ENCODE assay signal across 8 cellular contexts in genomic region chr1:26541816-26542711, GRCh38. TPM values are rescaled to one million over a fixed set of nuclear protein-coding genes. Genes with fewer than 3 reads are reported as not detected.
A peak's percentile ranks its signal among the peaks of the same experiment; 100 is the strongest.
DNase-seq lines count a peak whose midpoint lies in the region; ATAC-seq, FAIRE-seq and TF ChIP-seq lines count a peak whose summit lies in the region.

No MANE protein-coding gene starts in this region.

- H3K9ac ChIP-seq in endodermal cell (ENCODE audit: extremely low read depth, low read length, poor library complexity, severe bottlenecking) (no peak overlapping the region), muscle layer of colon (ENCODE audit: low read length) (no peak overlapping the region)

- H3K4me3 Mint-ChIP-seq in activated CD8-positive, alpha-beta T cell treated with anti-CD3 and anti-CD28 coated beads, Interleukin-2, amount 10 ng/mL, durations not matched to agents 7 days and 5 days: peak overlapping the region; percentile 85
- no peak overlapping the region for H3K4me3 Mint-ChIP-seq in endodermal cell

- no peaks in the 10 kb centered on the region for H3K27me3 ChIP-seq in endodermal cell (ENCODE audit: control insufficient read depth, insufficient read depth, low read length, poor library complexity, severe bottlenecking)
- no peaks in the 10 kb centered on the region for H3K27me3 ChIP-seq in muscle layer of colon (ENCODE audit: control insufficient read depth in 1 of 2, insufficient read depth in 2 of 2, low read length in 2 of 2)

- H3K4me3 ChIP-seq in HEK293 (ENCODE audit: low read depth, low read length): no peak overlapping the region
- peak overlapping the region; percentile 53 for H3K4me3 ChIP-seq in NB4 (ENCODE audit: low read depth, low read length)
- H3K4me3 ChIP-seq in endodermal cell (ENCODE audit: low read length): no peak overlapping the region
- no peak overlapping the region for H3K4me3 ChIP-seq in muscle layer of colon (ENCODE audit: low read depth in 1 of 2, low read length in 2 of 2)

- DNase-seq in GM12891 (ENCODE audit: insufficient read length, low spot score): peak; percentile 78
- peak; percentile 99 for DNase-seq in NB4 (ENCODE audit: low read depth)
- DNase-seq in activated CD8-positive, alpha-beta T cell treated with anti-CD3 and anti-CD28 coated beads, Interleukin-2, amount 10 ng/mL, durations not matched to agents 7 days and 5 days: peak; percentile 92
- peak; percentile 91 for DNase-seq in endodermal cell
- DNase-seq in stimulated activated naive CD4-positive, alpha-beta T cell (lab: John Stamatoyannopoulos, UW): peak; percentile 8 to 65 (median 54)
- DNase-seq in NCI-H526 treated with DMSO at 0.1 percent for 48 hours (lab: John Stamatoyannopoulos, UW): no peak

- POLR2A ChIA-PET in HEK293 (lab: Yijun Ruan, JAX): interaction anchor here (0.6 to 1.2 kb wide), 2 partner anchors 10 to 12 kb away, joined by 3 read pairs; partner anchors contain the start of gene RPS6KA1
- POLR2A ChIA-PET in activated CD8-positive, alpha-beta T cell treated with anti-CD3 and anti-CD28 coated beads, Interleukin-2, amount 10 ng/mL, durations not matched to agents 7 days and 5 days (lab: Charles Lee): interaction anchor here (0.6 to 2.4 kb wide), 10 partner anchors 10 to 682 kb away, joined by 3 to 23 read pairs (median 3); partner anchors contain the start of genes HMGN2, PIGV and RPS6KA1

- H3K27ac ChIP-seq in HEK293 (ENCODE audit: extremely low read depth, low read depth, low read length) (no peak overlapping the region), endodermal cell (ENCODE audit: low read depth, low read length) (peak overlapping the region; percentile 3), muscle layer of colon (ENCODE audit: low read depth, low read length) (peak overlapping the region; percentile 13)

- CTCF ChIA-PET in HEK293 (lab: Yijun Ruan, JAX): interaction anchor here (0.6 to 2.4 kb wide), 5 partner anchors 11 to 640 kb away, joined by 3 to 8 read pairs (median 3); no protein-coding TSS in a partner anchor
- CTCF ChIA-PET in activated CD8-positive, alpha-beta T cell treated with anti-CD3 and anti-CD28 coated beads, Interleukin-2, amount 10 ng/mL, durations not matched to agents 7 days and 5 days (lab: Charles Lee): interaction anchor here (0.9 to 6.4 kb wide), 15 partner anchors 10 to 646 kb away, joined by 3 to 92 read pairs (median 6); partner anchors contain the start of genes PIGV and RPS6KA1

- WGBS in endodermal cell (ENCODE audit: insufficient coverage in 1 of 2, insufficient read length in 1 of 2), 2 experiments: 57 to 68% methylated on average over 5 to 18 of the region's 18 CpGs

- H3K4me1 ChIP-seq in HEK293 (ENCODE audit: control insufficient read depth, insufficient read depth, low read length) (no peaks in the 10 kb centered on the region), endodermal cell (ENCODE audit: control insufficient read depth, insufficient read depth, low read length) (no peaks in the 10 kb centered on the region), muscle layer of colon (ENCODE audit: insufficient read depth, low read length) (peaks cover 5% of the 10 kb centered on the region)

- H3K9me3 ChIP-seq in HEK293 (ENCODE audit: control insufficient read depth, insufficient read depth, low read depth, low read length) (no peaks in the 10 kb centered on the region), endodermal cell (ENCODE audit: control insufficient read depth, low read length) (no peaks in the 10 kb centered on the region), muscle layer of colon (ENCODE audit: low read length) (no peaks in the 10 kb centered on the region)

- H3K36me3 ChIP-seq in HEK293 (ENCODE audit: control insufficient read depth in 2 of 2, insufficient read depth in 1 of 2, low read length in 2 of 2) (peaks cover 0 to 45% of the 10 kb centered on the region in 2 experiments; a peak in 1 of 3 replicates), endodermal cell (ENCODE audit: control insufficient read depth, insufficient read depth, low read length) (peaks cover 6% of the 10 kb centered on the region), muscle layer of colon (ENCODE audit: insufficient read depth, low read length) (no peaks in the 10 kb centered on the region)

- peaks cover 38% of the 10 kb centered on the region for H3K36me3 Mint-ChIP-seq in activated CD8-positive, alpha-beta T cell treated with anti-CD3 and anti-CD28 coated beads, Interleukin-2, amount 10 ng/mL, durations not matched to agents 7 days and 5 days (ENCODE audit: low read depth)
- H3K36me3 Mint-ChIP-seq in endodermal cell (ENCODE audit: low read depth): peaks cover 29% of the 10 kb centered on the region

- H3K27me3 Mint-ChIP-seq in activated CD8-positive, alpha-beta T cell treated with anti-CD3 and anti-CD28 coated beads, Interleukin-2, amount 10 ng/mL, durations not matched to agents 7 days and 5 days (ENCODE audit: low read depth): no peaks in the 10 kb centered on the region
- no peaks in the 10 kb centered on the region for H3K27me3 Mint-ChIP-seq in endodermal cell (ENCODE audit: insufficient read depth)

- H3K9me3 Mint-ChIP-seq in activated CD8-positive, alpha-beta T cell treated with anti-CD3 and anti-CD28 coated beads, Interleukin-2, amount 10 ng/mL, durations not matched to agents 7 days and 5 days (ENCODE audit: insufficient read depth): no peaks in the 10 kb centered on the region
- no peaks in the 10 kb centered on the region for H3K9me3 Mint-ChIP-seq in endodermal cell

- 0 out of 2 replicates have a peak, but pooled peaks have one; percentile 17 for TF ChIP-seq POLR2A in GM12891 (IDR thresholded peaks at IDR 0.05; ENCODE audit: low read depth, low read length)
- TF ChIP-seq POLR2A in NB4 (IDR thresholded peaks at IDR 0.05; ENCODE audit: extremely low read depth, insufficient read length): peak; percentile 10

- FAIRE-seq in GM12891 (lab: Jason Lieb, UNC): peak; percentile 98

- ATAC-seq in activated CD8-positive, alpha-beta T cell treated with anti-CD3 and anti-CD28 coated beads, Interleukin-2, amount 10 ng/mL, durations not matched to agents 7 days and 5 days: peak; percentile 74

- peak; percentile 56; the same call in 1 of the 2 replicates for TF ChIP-seq CTCF in HEK293 (tag by site-specific recombination; IDR thresholded peaks at IDR 0.05)
- peak; percentile 51 for TF ChIP-seq CTCF in NB4 (IDR thresholded peaks at IDR 0.05; ENCODE audit: low read depth, low read length)
- TF ChIP-seq CTCF in endodermal cell (conservative IDR thresholded peaks at IDR 0.05): peak; percentile 77

- H3K4me1 Mint-ChIP-seq in activated CD8-positive, alpha-beta T cell treated with anti-CD3 and anti-CD28 coated beads, Interleukin-2, amount 10 ng/mL, durations not matched to agents 7 days and 5 days (ENCODE audit: low read depth): peaks cover 93% of the 10 kb centered on the region
- H3K4me1 Mint-ChIP-seq in endodermal cell: peaks cover 7% of the 10 kb centered on the region

- H3K27ac Mint-ChIP-seq in activated CD8-positive, alpha-beta T cell treated with anti-CD3 and anti-CD28 coated beads, Interleukin-2, amount 10 ng/mL, durations not matched to agents 7 days and 5 days: peak overlapping the region; percentile 99
- H3K27ac Mint-ChIP-seq in endodermal cell: peak overlapping the region; percentile 68

TF ChIP-seq in GM12891, 5 proteins besides CTCF, POLR2A, EP300 and RAD21:
- TF ChIP-seq SPI1 (IDR thresholded peaks at IDR 0.05; ENCODE audit: low read depth, low read length) (peak; percentile 98), TAF1 (IDR thresholded peaks at IDR 0.05; ENCODE audit: low read depth, low read length) (peak; percentile 57; the same call in 1 of the 2 replicates), POLR2AphosphoS5 (IDR thresholded peaks at IDR 0.05; ENCODE audit: low read depth, low read length) (no peak)

TF ChIP-seq in HEK293, 187 proteins besides CTCF, POLR2A, EP300 and RAD21 (continues in another document):
- TF ChIP-seq ZNF521 (tag by site-specific recombination; IDR thresholded peaks at IDR 0.05): no peak
- TF ChIP-seq, protein P1, sequence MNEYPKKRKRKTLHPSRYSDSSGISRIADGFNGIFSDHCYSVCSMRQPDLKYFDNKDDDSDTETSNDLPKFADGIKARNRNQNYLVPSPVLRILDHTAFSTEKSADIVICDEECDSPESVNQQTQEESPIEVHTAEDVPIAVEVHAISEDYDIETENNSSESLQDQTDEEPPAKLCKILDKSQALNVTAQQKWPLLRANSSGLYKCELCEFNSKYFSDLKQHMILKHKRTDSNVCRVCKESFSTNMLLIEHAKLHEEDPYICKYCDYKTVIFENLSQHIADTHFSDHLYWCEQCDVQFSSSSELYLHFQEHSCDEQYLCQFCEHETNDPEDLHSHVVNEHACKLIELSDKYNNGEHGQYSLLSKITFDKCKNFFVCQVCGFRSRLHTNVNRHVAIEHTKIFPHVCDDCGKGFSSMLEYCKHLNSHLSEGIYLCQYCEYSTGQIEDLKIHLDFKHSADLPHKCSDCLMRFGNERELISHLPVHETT (tag by site-specific recombination; IDR thresholded peaks at IDR 0.05): no peak
- TF ChIP-seq ZSCAN16 (tag by site-specific recombination; IDR thresholded peaks at IDR 0.05): no peak
- peak; percentile 56; the same call in 1 of the 2 replicates for TF ChIP-seq ZNF341 (tag by site-specific recombination; IDR thresholded peaks at IDR 0.05; ENCODE audit: low read depth)
- no peak for TF ChIP-seq FEZF1 (tag by site-specific recombination; IDR thresholded peaks at IDR 0.05)
- TF ChIP-seq EGR2 (tag by site-specific recombination; IDR thresholded peaks at IDR 0.05; ENCODE audit: low read depth): peak; percentile 82
- TF ChIP-seq, protein P2, sequence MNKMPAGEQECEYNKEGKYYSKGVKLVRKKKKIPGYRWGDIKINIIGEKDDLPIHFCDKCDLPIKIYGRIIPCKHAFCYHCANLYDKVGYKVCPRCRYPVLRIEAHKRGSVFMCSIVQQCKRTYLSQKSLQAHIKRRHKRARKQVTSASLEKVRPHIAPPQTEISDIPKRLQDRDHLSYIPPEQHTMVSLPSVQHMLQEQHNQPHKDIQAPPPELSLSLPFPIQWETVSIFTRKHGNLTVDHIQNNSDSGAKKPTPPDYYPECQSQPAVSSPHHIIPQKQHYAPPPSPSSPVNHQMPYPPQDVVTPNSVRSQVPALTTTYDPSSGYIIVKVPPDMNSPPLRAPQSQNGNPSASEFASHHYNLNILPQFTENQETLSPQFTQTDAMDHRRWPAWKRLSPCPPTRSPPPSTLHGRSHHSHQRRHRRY (tag by site-specific recombination; IDR thresholded peaks at IDR 0.05): no peak
- TF ChIP-seq ZNF292 (tag by site-specific recombination; IDR thresholded peaks at IDR 0.05; ENCODE audit: borderline replicate concordance, low read depth): no peak
- TF ChIP-seq ZNF776 (tag by site-specific recombination; IDR thresholded peaks at IDR 0.05; ENCODE audit: borderline replicate concordance): no peak
- TF ChIP-seq ZNF23 (tag by site-specific recombination; IDR thresholded peaks at IDR 0.05; ENCODE audit: borderline replicate concordance): no peak
- no peak for TF ChIP-seq ZFP41 (tag by site-specific recombination; IDR thresholded peaks at IDR 0.05; ENCODE audit: borderline replicate concordance)
- TF ChIP-seq ZNF585B (tag by site-specific recombination; IDR thresholded peaks at IDR 0.05): no peak

RNA-seq across cellular contexts. Expression of gene RPS6KA1, which starts 12.5 kb away (rescaled TPM):
- polyA plus RNA-seq in GM12891 (2012; ENCODE audit: low read depth, missing spikeins): 86.7 TPM
- 100 to 1,000 TPM; 179 to 193 TPM for total RNA-seq in activated CD8-positive, alpha-beta T cell treated with anti-CD3 and anti-CD28 coated beads, Interleukin-2, amount 10 ng/mL, durations not matched to agents 7 days and 5 days
- total RNA-seq in endodermal cell: 10 to 100 TPM; 41.3 TPM
- 17.8 TPM for polyA plus RNA-seq in endodermal cell (2013, experiment 1 of 2)
- polyA plus RNA-seq in endodermal cell (2013, experiment 2 of 2): 15.9 TPM

Comparison
In these comparisons a context has a peak if more than half of its experiments do, and no peak if none do; other contexts are left out.
1. RNA of gene RPS6KA1, which starts 12.5 kb away (total RNA-seq): 179 to 193 TPM in activated CD8-positive, alpha-beta T cell treated with anti-CD3 and anti-CD28 coated beads, Interleukin-2, amount 10 ng/mL, durations not matched to agents 7 days and 5 days; 41.3 TPM in endodermal cell; every median in the first group is over 4 times any median in the second.
2. Peak in every context shown above with its lines, with median percentiles within 50 percentile points of each other: CTCF ChIP-seq.